ENCODE assay signal across 1 cellular context in the genomic region with DNA sequence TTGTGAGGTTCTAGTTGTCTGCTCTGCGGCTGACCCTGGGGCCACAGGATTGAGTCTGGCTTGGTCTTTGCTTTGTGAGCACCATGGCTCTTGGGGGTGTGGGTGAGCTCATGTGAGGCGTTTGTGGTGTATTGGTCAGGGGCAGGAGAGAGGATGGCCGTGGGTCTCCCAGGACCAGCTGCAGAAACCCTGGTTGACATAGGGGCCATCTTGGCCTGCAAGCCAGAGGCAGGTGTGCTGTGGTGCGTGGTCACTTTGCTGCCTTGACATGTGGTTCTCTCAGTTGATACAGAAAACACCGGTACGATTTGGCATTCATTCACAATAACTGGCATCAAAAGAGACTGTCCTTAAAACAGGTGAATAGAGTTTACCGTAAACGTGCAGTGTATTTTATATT.
TF ChIP-seq lines count a peak whose summit lies in the region.

No MANE protein-coding gene starts in this region.

TF ChIP-seq in HepG2, 621 proteins besides CTCF, POLR2A, EP300 and RAD21:
- 0 out of 2 replicates have a peak, but pooled peaks have one; percentile 17 for TF ChIP-seq CBFB (CRISPR knock-in tag; IDR thresholded peaks at IDR 0.05)
- TF ChIP-seq ARID2 (CRISPR knock-in tag; IDR thresholded peaks at IDR 0.05; ENCODE audit: borderline replicate concordance): no peak
- 0 out of 2 replicates have a peak, but pooled peaks have one; percentile 7 for TF ChIP-seq ZFX (CRISPR knock-in tag; IDR thresholded peaks at IDR 0.05; ENCODE audit: low read depth)
- TF ChIP-seq TCF12 (IDR thresholded peaks at IDR 0.05): no peak
- 0 out of 2 replicates have a peak, but pooled peaks have one; percentile 15 for TF ChIP-seq TCF12 (CRISPR knock-in tag; IDR thresholded peaks at IDR 0.05)
- TF ChIP-seq YY1 (IDR thresholded peaks at IDR 0.05; ENCODE audit: insufficient read depth, insufficient replicate concordance, low read depth, low read length): peak; percentile 29
- TF ChIP-seq ATF7-NPFF (CRISPR knock-in tag; IDR thresholded peaks at IDR 0.05; ENCODE audit: low read depth): peak; percentile 14; the same call in 1 of the 2 replicates
- TF ChIP-seq, protein P1, sequence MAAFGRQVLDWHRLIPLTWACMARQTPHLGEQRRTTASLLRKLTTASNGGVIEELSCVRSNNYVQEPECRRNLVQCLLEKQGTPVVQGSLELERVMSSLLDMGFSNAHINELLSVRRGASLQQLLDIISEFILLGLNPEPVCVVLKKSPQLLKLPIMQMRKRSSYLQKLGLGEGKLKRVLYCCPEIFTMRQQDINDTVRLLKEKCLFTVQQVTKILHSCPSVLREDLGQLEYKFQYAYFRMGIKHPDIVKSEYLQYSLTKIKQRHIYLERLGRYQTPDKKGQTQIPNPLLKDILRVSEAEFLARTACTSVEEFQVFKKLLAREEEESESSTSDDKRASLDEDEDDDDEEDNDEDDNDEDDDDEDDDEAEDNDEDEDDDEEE (CRISPR knock-in tag; IDR thresholded peaks at IDR 0.05): 0 out of 2 replicates have a peak, but pooled peaks have one; percentile 34
- TF ChIP-seq, protein P2, sequence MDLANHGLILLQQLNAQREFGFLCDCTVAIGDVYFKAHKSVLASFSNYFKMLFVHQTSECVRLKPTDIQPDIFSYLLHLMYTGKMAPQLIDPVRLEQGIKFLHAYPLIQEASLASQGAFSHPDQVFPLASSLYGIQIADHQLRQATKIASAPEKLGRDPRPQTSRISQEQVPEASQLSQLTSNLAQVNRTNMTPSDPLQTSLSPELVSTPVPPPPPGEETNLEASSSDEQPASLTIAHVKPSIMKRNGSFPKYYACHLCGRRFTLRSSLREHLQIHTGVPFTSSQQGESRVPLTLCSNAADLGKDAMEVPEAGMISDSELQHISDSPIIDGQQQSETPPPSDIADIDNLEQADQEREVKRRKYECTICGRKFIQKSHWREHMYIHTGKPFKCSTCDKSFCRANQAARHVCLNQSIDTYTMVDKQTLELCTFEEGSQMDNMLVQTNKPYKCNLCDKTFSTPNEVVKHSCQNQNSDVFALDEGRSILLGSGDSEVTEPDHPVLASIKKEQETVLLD (CRISPR knock-in tag; IDR thresholded peaks at IDR 0.05; ENCODE audit: low read depth): 0 out of 2 replicates have a peak, but pooled peaks have one; percentile 21
- TF ChIP-seq ZNF143 (CRISPR knock-in tag; IDR thresholded peaks at IDR 0.05): peak; percentile 3; the same call in 1 of the 2 replicates
- TF ChIP-seq KDM5B (CRISPR knock-in tag; IDR thresholded peaks at IDR 0.05; ENCODE audit: borderline replicate concordance): peak; percentile 62; the same call in 1 of the 2 replicates
- TF ChIP-seq, protein P3, sequence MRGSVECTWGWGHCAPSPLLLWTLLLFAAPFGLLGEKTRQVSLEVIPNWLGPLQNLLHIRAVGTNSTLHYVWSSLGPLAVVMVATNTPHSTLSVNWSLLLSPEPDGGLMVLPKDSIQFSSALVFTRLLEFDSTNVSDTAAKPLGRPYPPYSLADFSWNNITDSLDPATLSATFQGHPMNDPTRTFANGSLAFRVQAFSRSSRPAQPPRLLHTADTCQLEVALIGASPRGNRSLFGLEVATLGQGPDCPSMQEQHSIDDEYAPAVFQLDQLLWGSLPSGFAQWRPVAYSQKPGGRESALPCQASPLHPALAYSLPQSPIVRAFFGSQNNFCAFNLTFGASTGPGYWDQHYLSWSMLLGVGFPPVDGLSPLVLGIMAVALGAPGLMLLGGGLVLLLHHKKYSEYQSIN (CRISPR knock-in tag; IDR thresholded peaks at IDR 0.05; ENCODE audit: borderline replicate concordance): no peak
- 0 out of 2 replicates have a peak, but pooled peaks have one; percentile 26 for TF ChIP-seq ZNF891 (CRISPR knock-in tag; IDR thresholded peaks at IDR 0.05)
- 0 out of 2 replicates have a peak, but pooled peaks have one; percentile 21 for TF ChIP-seq ZNF776 (CRISPR knock-in tag; IDR thresholded peaks at IDR 0.05)
- 0 out of 2 replicates have a peak, but pooled peaks have one; percentile 19 for TF ChIP-seq ZFY (CRISPR knock-in tag; IDR thresholded peaks at IDR 0.05)
- TF ChIP-seq KDM5A (IDR thresholded peaks at IDR 0.05; ENCODE audit: borderline replicate concordance, low read length): no peak
